In the genomic region with DNA sequence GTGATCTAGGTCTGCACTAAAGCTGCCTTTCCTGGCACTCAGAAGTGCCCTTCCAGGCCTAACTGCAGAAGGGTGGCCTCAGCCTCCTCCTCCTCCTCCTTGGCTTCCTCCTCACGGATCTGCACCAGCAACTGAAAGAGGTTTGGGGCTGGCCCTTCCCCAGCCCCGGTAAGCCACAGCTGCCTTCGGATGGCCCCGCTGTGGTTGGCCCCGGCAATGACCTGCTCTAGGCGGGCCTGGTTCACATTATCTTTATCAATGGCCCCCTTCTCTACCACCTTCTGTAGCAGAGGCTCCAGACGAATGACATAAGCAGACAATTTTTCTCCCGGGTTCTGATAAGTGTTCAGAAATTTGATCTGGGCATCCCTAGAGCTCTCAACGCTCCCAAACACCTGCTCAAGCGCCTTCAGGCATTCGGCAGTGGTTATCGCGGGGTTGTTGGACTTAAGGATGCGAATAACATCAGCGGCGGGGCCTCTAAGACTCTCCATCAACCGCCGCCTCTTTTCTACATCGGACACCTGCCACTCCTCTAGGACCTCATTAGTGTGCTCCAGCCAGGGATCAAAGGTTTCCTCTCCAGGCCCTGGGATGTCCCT, we compare ENCODE assay signal across 8 cellular contexts. TPM values are rescaled to one million over a fixed set of nuclear protein-coding genes. Genes with fewer than 3 reads are reported as not detected.
DNase-seq lines count a peak whose midpoint lies in the region; ATAC-seq, FAIRE-seq and TF ChIP-seq lines count a peak whose summit lies in the region.

No MANE protein-coding gene starts in this region.

- no peaks in the 10 kb centered on the region for H3K9me3 ChIP-seq in CD8-positive, alpha-beta memory T cell (ENCODE audit: low read length)
- H3K9me3 ChIP-seq in GM12878 (replicated peaks; ENCODE audit: control insufficient read depth, insufficient read depth, low read length) (no peaks in the 10 kb centered on the region), body of pancreas (no peaks in the 10 kb centered on the region)

- H3K4me3 ChIP-seq in CD8-positive, alpha-beta memory T cell (ENCODE audit: low read length), result peak overlapping the region; percentile 75
- peak overlapping the region; percentile 89 for H3K4me3 ChIP-seq in GM12878
- H3K4me3 ChIP-seq in body of pancreas, result no peak overlapping the region

- no peaks in the 10 kb centered on the region for H3K27me3 Mint-ChIP-seq in CD8-positive, alpha-beta memory T cell
- no peaks in the 10 kb centered on the region for H3K27me3 Mint-ChIP-seq in stimulated activated naive B cell treated with anti-CD40 and anti-IgM and Interleukin-4, amounts not matched to agents 10 μg/mL and 1 μg/mL and 100 μg/mL, for 72 hours

- H3K36me3 Mint-ChIP-seq in CD8-positive, alpha-beta memory T cell, result peaks cover 0 to 47% (median 2%) of the 10 kb centered on the region in 3 donors
- H3K36me3 Mint-ChIP-seq in stimulated activated naive B cell treated with anti-CD40 and anti-IgM and Interleukin-4, amounts not matched to agents 10 μg/mL and 1 μg/mL and 100 μg/mL, for 72 hours, result peaks cover 23 to 32% of the 10 kb centered on the region in 2 donors

- H3K9me3 Mint-ChIP-seq in CD8-positive, alpha-beta memory T cell, result no peaks in the 10 kb centered on the region
- no peaks in the 10 kb centered on the region for H3K9me3 Mint-ChIP-seq in stimulated activated naive B cell treated with anti-CD40 and anti-IgM and Interleukin-4, amounts not matched to agents 10 μg/mL and 1 μg/mL and 100 μg/mL, for 72 hours

- intact Hi-C loops in GM12878 (cut with micrococcal nuclease; ENCODE audit: unreplicated experiment) (loop anchor here (5.0 kb wide), 1 partner anchor 80 kb away; no protein-coding TSS in a partner anchor), body of pancreas (cut with DNase I) (no loop called here)

- POLR2A ChIA-PET in CD8-positive, alpha-beta memory T cell (lab: Charles Lee), result interaction anchor here (1.0 to 2.9 kb wide), 6 partner anchors 29 to 222 kb away, joined by 3 to 16 read pairs (median 6); partner anchors contain the start of gene RIOX1
- POLR2A ChIA-PET in GM12878 (lab: Charles Lee), result interaction anchor here (0.6 to 1.5 kb wide), 5 partner anchors 16 to 356 kb away, joined by 3 to 6 read pairs (median 4); a partner anchor contains a TSS

- TF ChIP-seq POLR2A in GM12878 (IDR thresholded peaks at IDR 0.05; ENCODE audit: low read depth, low read length) (peak; percentile 47; the same call in 1 of the 2 replicates), body of pancreas (IDR thresholded peaks at IDR 0.05) (no peak)

- H3K4me1 Mint-ChIP-seq in CD8-positive, alpha-beta memory T cell, result peaks cover 29 to 36% (median 34%) of the 10 kb centered on the region in 3 donors
- H3K4me1 Mint-ChIP-seq in stimulated activated naive B cell treated with anti-CD40 and anti-IgM and Interleukin-4, amounts not matched to agents 10 μg/mL and 1 μg/mL and 100 μg/mL, for 72 hours, result peaks cover 29 to 39% of the 10 kb centered on the region in 2 donors

- WGBS in GM12878 (ENCODE audit: insufficient coverage, insufficient replicate concordance, low lambda C conversion rate, missing lambda C conversion rate), result 3% methylated on average over 19 of the region's 19 CpGs
- 52 to 71% methylated on average over 16 to 19 of the region's 19 CpGs for WGBS in body of pancreas, 2 donors

- no peaks in the 10 kb centered on the region for H4K20me1 ChIP-seq in GM12878 (ENCODE audit: control insufficient read depth, insufficient read depth)

- CTCF ChIA-PET in CD8-positive, alpha-beta memory T cell (lab: Charles Lee), result interaction anchor here (0.8 to 3.8 kb wide), 7 partner anchors 10 to 100 kb away, joined by 3 to 26 read pairs (median 3); no protein-coding TSS in a partner anchor
- CTCF ChIA-PET in GM12878 (lab: Yijun Ruan, JAX), result interaction anchor here (0.7 to 3.2 kb wide), 14 partner anchors 11 to 417 kb away, joined by 3 to 12 read pairs (median 4); partner anchors contain the start of gene ACOT2

- H3K27ac ChIP-seq in CD8-positive, alpha-beta memory T cell (ENCODE audit: low read depth, low read length), result peak overlapping the region; percentile 64
- H3K27ac ChIP-seq in GM12878 (ENCODE audit: control insufficient read depth, insufficient read depth) (peak overlapping the region; percentile 63), layer of hippocampus (ENCODE audit: low read depth, low read length) (peak overlapping the region; percentile 94), body of pancreas (no peak overlapping the region)

- peak overlapping the region; percentile 82 for H3K4me2 ChIP-seq in GM12878 (ENCODE audit: control insufficient read depth, insufficient read depth)

- H3K27me3 ChIP-seq in CD8-positive, alpha-beta memory T cell (ENCODE audit: insufficient read depth, low read length, poor library complexity, severe bottlenecking), result no peaks in the 10 kb centered on the region
- H3K27me3 ChIP-seq in GM12878 (replicated peaks in 1 of 2; ENCODE audit: control insufficient read depth in 2 of 2, insufficient read depth in 2 of 2, low read length in 1 of 2) (no peaks in the 10 kb centered on the region), layer of hippocampus (ENCODE audit: control insufficient read depth, insufficient read depth, low read length) (no peaks in the 10 kb centered on the region), body of pancreas (no peaks in the 10 kb centered on the region)

- peak overlapping the region; percentile 64 for H3K9ac ChIP-seq in GM12878 (ENCODE audit: control insufficient read depth, insufficient read depth, low read length)

- TF ChIP-seq CTCF in GM12878 (IDR thresholded peaks at IDR 0.05 in 2 of 3, conservative IDR thresholded peaks at IDR 0.05 in 1 of 3; ENCODE audit: control insufficient read depth in 2 of 3, extremely low read depth in 1 of 3, insufficient read depth in 1 of 3, low read depth in 3 of 3, low read length in 3 of 3) (no peak), body of pancreas (IDR thresholded peaks at IDR 0.05) (no peak)

- TF ChIP-seq RAD21 in GM12878 (IDR thresholded peaks at IDR 0.05; ENCODE audit: insufficient read depth, low read depth, low read length), result no peak

- peak overlapping the region; percentile 88 for H2AFZ ChIP-seq in GM12878 (ENCODE audit: control insufficient read depth, low read depth, low read length)

- H3K4me3 Mint-ChIP-seq in CD8-positive, alpha-beta memory T cell, result peak overlapping the region; percentile 91 to 99 (median 95)
- peak overlapping the region; percentile 92 to 100 for H3K4me3 Mint-ChIP-seq in stimulated activated naive B cell treated with anti-CD40 and anti-IgM and Interleukin-4, amounts not matched to agents 10 μg/mL and 1 μg/mL and 100 μg/mL, for 72 hours

- DNase-seq in CD8-positive, alpha-beta memory T cell, result peak in 1 of 5 donors; percentile 29
- peak; percentile 11 for DNase-seq in HCEC 1CT
- peak; percentile 43 for DNase-seq in OCI-M1 (lab: John Stamatoyannopoulos, UW)
- no peak for DNase-seq in GM12878 (ENCODE audit: low read depth, low spot score)
- DNase-seq in stimulated activated naive B cell treated with anti-CD40 and anti-IgM and Interleukin-4, amounts not matched to agents 10 μg/mL and 1 μg/mL and 100 μg/mL, for 72 hours, result peak; percentile 37
- no peak for DNase-seq in hepatic stellate cell (ENCODE audit: low spot score)
- no peak for DNase-seq in body of pancreas

- no TSS peak for BruUV-seq in GM12878 (replicated peaks; lab: Mats Ljungman, UMichigan)

- peak overlapping the region; percentile 93 to 98 (median 98) for H3K27ac Mint-ChIP-seq in CD8-positive, alpha-beta memory T cell
- peak overlapping the region; percentile 99 for H3K27ac Mint-ChIP-seq in stimulated activated naive B cell treated with anti-CD40 and anti-IgM and Interleukin-4, amounts not matched to agents 10 μg/mL and 1 μg/mL and 100 μg/mL, for 72 hours

- RAD21 ChIA-PET in GM12878 (lab: Charles Lee; ENCODE audit: unreplicated experiment), result interaction anchor here (0.8 to 2.1 kb wide), 9 partner anchors 10 to 194 kb away, joined by 3 to 5 read pairs (median 3); no protein-coding TSS in a partner anchor

- peak; percentile 75 for FAIRE-seq in GM12878 (lab: Jason Lieb, UNC)

- TF ChIP-seq EP300 in GM12878 (IDR thresholded peaks at IDR 0.05; ENCODE audit: borderline replicate concordance in 1 of 2, control insufficient read depth in 1 of 2, low read depth in 2 of 2, low read length in 2 of 2), result no peak

- peaks cover 20% of the 10 kb centered on the region for H3K79me2 ChIP-seq in GM12878 (ENCODE audit: control insufficient read depth, insufficient read depth, low read length)

- ATAC-seq in GM12878 (peak; percentile 69), body of pancreas (no peak)
- peak; percentile 42 to 45 for ATAC-seq in stimulated activated naive B cell treated with anti-CD40 and anti-IgM and Interleukin-4, amounts not matched to agents 10 μg/mL and 1 μg/mL and 100 μg/mL, for 72 hours (replicated peaks)

- H3K4me1 ChIP-seq in CD8-positive, alpha-beta memory T cell (ENCODE audit: insufficient read depth, low read length), result peaks cover 6% of the 10 kb centered on the region
- H3K4me1 ChIP-seq in GM12878 (ENCODE audit: control insufficient read depth, insufficient read depth, low read length) (peaks cover 4% of the 10 kb centered on the region), body of pancreas (peaks cover 21% of the 10 kb centered on the region)

- no peaks in the 10 kb centered on the region for H3K36me3 ChIP-seq in CD8-positive, alpha-beta memory T cell (ENCODE audit: insufficient read depth, low read length)
- H3K36me3 ChIP-seq in GM12878 (ENCODE audit: control insufficient read depth in 2 of 2, insufficient read depth in 2 of 2, low read length in 1 of 2), result peaks cover under 1 to 20% of the 10 kb centered on the region in 2 experiments
- H3K36me3 ChIP-seq in body of pancreas (replicated peaks in 1 of 2; ENCODE audit: insufficient read depth in 1 of 2, low read depth in 2 of 2), result peaks cover 0 to 3% of the 10 kb centered on the region in 2 donors

- SMC1A ChIA-PET in GM12878 (lab: Charles Lee; ENCODE audit: uncharacterized antibody, unreplicated experiment), result interaction anchor here (1.0 to 3.2 kb wide), 8 partner anchors 11 to 204 kb away, joined by 3 to 16 read pairs (median 6); no protein-coding TSS in a partner anchor

- in situ Hi-C loops in GM12878 (cut with MboI), result no loop called here

RNA-seq across cellular contexts. Expression of gene PNMA1, which starts 1.5 kb away (rescaled TPM):
- 10 to 100 TPM; 56.8 to 61.0 TPM for total RNA-seq in CD8-positive, alpha-beta memory T cell
- 43.7 TPM for polyA plus RNA-seq in CD8-positive, alpha-beta memory T cell
- total RNA-seq in GM12878 (2013; cell fraction: nucleolus; rRNA removed), result 8.8 and 10.1 TPM in 2 replicates
- total RNA-seq in GM12878 (2014; rRNA removed) (3.8 and 4.0 TPM in 2 replicates), GM12878 (2014; rRNA removed; fragmentation: Illumina TruSeq; extraction: Trizol) (6.8 TPM in 2 replicates), GM12878 (2021) (22.4 and 24.0 TPM in 2 replicates), body of pancreas (1 to 10 TPM; 5.7 to 6.9 TPM)
- 7.3 TPM for polyA plus RNA-seq in GM12878 (2011; ENCODE audit: low read depth)
- polyA plus RNA-seq in GM12878 (2011; rRNA removed) (7.8 and 9.7 TPM in 2 replicates), GM12878 (2014; fragmentation: Illumina TruSeq; extraction: Trizol) (14.0 and 14.4 TPM in 2 replicates), GM12878 (2014; fragmentation: Nextera tagmentation; extraction: Ambion mirVana) (1 to 10 TPM; 1.8 to 6.5 TPM), GM12878 (2014; rRNA removed) (14.4 and 15.3 TPM in 2 replicates), GM12878 (2016; fragmentation: Nextera tagmentation; extraction: Ambion mirVana) (10 to 100 TPM; 35.0 to 39.3 TPM)
- polyA plus RNA-seq in GM12878 (2011; cell fraction: cytosol; rRNA removed), result 7.1 and 7.2 TPM in 2 replicates
- polyA plus RNA-seq in GM12878 (2011; cell fraction: nucleus; rRNA removed), result 7.9 and 9.2 TPM in 2 replicates
- polyA plus RNA-seq in GM12878 (2012), result 9.3 and 11.6 TPM in 2 replicates
- 5.3 and 7.1 TPM in 2 replicates for polyA minus RNA-seq in GM12878 (2011; rRNA and poly(A)+ RNA removed)
- polyA minus RNA-seq in GM12878 (2011; cell fraction: cytosol; rRNA and poly(A)+ RNA removed), result 3.3 and 3.7 TPM in 2 replicates
- polyA minus RNA-seq in GM12878 (2011; cell fraction: nucleus; rRNA and poly(A)+ RNA removed), result 3.6 and 4.6 TPM in 2 replicates

Comparison
In these comparisons a context has a peak if more than half of its experiments do, and no peak if none do; other contexts are left out.
1. DNase-seq: peak in HCEC 1CT (single experiment), OCI-M1 (single experiment) and stimulated activated naive B cell treated with anti-CD40 and anti-IgM and Interleukin-4, amounts not matched to agents 10 μg/mL and 1 μg/mL and 100 μg/mL, for 72 hours (single experiment); none in GM12878 (single experiment), hepatic stellate cell (single experiment) and body of pancreas (0 of 4).
2. H3K27ac ChIP-seq: peak in CD8-positive, alpha-beta memory T cell (single experiment), GM12878 (single experiment) and layer of hippocampus (single experiment); none in body of pancreas (0 of 4).
3. H3K4me3 ChIP-seq: peak in CD8-positive, alpha-beta memory T cell (single experiment) and GM12878 (single experiment); none in body of pancreas (0 of 2).